In the genomic region with DNA sequence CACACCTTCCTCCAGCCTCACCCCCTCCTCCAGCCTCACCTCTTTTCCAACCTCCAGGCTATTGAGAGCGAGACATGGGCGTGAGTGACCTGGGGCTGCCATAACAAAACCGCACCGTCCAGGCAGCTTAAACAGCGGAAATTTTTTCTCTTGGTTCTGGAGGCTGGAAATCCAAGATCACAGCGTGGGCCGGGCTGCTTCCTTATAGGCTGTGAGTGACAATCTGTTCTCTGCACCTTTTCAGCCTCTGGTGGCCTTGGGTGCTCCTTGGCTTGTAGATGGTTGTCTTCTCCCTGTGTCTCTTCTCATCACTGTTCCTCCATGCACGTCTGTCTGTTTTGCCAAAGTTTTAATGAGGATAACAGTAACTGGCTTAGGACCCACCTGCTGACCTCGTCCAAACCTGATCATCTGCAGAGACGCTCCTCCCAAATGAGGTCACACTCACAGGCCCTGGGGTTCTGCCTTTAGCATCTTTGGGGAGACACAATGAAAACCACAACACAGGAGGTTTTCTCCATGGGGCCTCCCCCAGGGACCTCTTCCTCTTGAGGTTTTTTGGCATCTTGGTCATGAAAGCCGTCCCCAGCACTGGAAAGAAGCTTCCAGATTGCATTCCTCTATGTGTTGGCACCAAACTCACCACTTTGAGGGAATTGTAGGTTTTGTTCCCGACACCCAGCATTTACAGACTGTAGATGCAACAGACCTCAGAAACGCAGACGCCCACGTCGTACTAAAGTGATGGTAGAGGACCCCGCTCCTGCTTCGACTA, we compare ENCODE assay signal across 19 cellular contexts.
DNase-seq lines count a peak whose midpoint lies in the region; ATAC-seq and TF ChIP-seq lines count a peak whose summit lies in the region.
"Had no signal": no experiment of that assay in that cellular context is flagged by ENCODE, and none has a peak within 500 bp of the region (broad histone marks: within the 10 kb centered on the region; RNA-seq: fewer than 3 reads in every experiment).

No MANE protein-coding gene starts in this region.

- TF ChIP-seq CTCF in heart right ventricle (IDR thresholded peaks at IDR 0.05) = no peak
- TF ChIP-seq CTCF in ovary (IDR thresholded peaks at IDR 0.05) = no peak

- ATAC-seq in heart right ventricle = no peak
- no peak for ATAC-seq in left lobe of liver
- ATAC-seq in sciatic nerve = no peak
- ATAC-seq in GM19035 (IDR thresholded peaks at IDR 0.05; ENCODE audit: unreplicated experiment) = no peak
- ATAC-seq: A549, GM12878 had no signal

- H3K9me3 ChIP-seq in heart right ventricle = no peaks in the 10 kb centered on the region
- no peaks in the 10 kb centered on the region for H3K9me3 ChIP-seq in ovary
- H3K9me3 ChIP-seq: A549 had no signal

- no peak overlapping the region for H3K27ac ChIP-seq in heart right ventricle
- no peak overlapping the region for H3K27ac ChIP-seq in ovary
- H3K27ac ChIP-seq: A549, RWPE1 had no signal

- intact Hi-C loops in cardiac septum (cut with DNase I) = no loop called here
- intact Hi-C loops in heart right ventricle (cut with DNase I) = loop anchor here in 1 of 10 donors (10.0 kb wide), 1 partner anchor 355 kb away; no protein-coding TSS in a partner anchor
- intact Hi-C loops in sciatic nerve (cut with DNase I) = no loop called here
- intact Hi-C loops in ovary (cut with DNase I) = no loop called here

- no peak for TF ChIP-seq POLR2A in ovary (IDR thresholded peaks at IDR 0.05)

- no peak overlapping the region for H3K4me3 ChIP-seq in heart right ventricle
- H3K4me3 ChIP-seq in ovary = no peak overlapping the region
- H3K4me3 ChIP-seq: A549, GM12878, GM23338 had no signal

- peaks cover 0 to 44% (median 29%) of the 10 kb centered on the region in 7 donors for H3K27me3 ChIP-seq in heart right ventricle
- no peaks in the 10 kb centered on the region for H3K27me3 ChIP-seq in ovary

- H3K4me1 ChIP-seq in heart right ventricle (no peaks in the 10 kb centered on the region), ovary (ENCODE audit: insufficient read depth) (no peaks in the 10 kb centered on the region)
- H3K4me1 ChIP-seq: A549 had no signal

- 81 to 83% methylated on average over 18 of the region's 18 CpGs for WGBS in heart right ventricle, 2 donors
- 79 to 84% (median 82%) methylated on average over 18 of the region's 18 CpGs for WGBS in ovary, 3 donors

- no peak for TF ChIP-seq EP300 in ovary (IDR thresholded peaks at IDR 0.05)

- peak; percentile 36 for DNase-seq in cardiac septum (ENCODE audit: low spot score)
- no peak for DNase-seq in heart right ventricle
- peak; percentile 23 for DNase-seq in left lobe of liver (ENCODE audit: low spot score)
- DNase-seq in sciatic nerve (ENCODE audit: low spot score) = peak; percentile 37
- peak; percentile 30 for DNase-seq in ureter (ENCODE audit: low spot score)
- DNase-seq in HuH-7.5 (ENCODE audit: low spot score) = no peak
- no peak for DNase-seq in ovary
- DNase-seq: DMS79; KG1; NCI-H1092 treated with DMSO at 0.1 percent for 48 hours; NCI-H1694; NCI-H345; NCI-H526 treated with DMSO at 0.1 percent for 48 hours; NK-92 treated with Interleukin-12 subunit alpha and Interleukin-12 subunit beta, amount 100 ng/mL, for 24 hours had no signal

- H3K36me3 ChIP-seq in heart right ventricle (no peaks in the 10 kb centered on the region), ovary (no peaks in the 10 kb centered on the region)

Comparison
In these comparisons a context has a peak if more than half of its experiments do, and no peak if none do; other contexts are left out.
1. DNase-seq: peak in cardiac septum (single experiment), left lobe of liver (single experiment), sciatic nerve (single experiment) and ureter (single experiment); none in heart right ventricle (0 of 2), HuH-7.5 (single experiment) and ovary (0 of 5).